In genomic region chr9:130634191-130634768, GRCh38 we compare ENCODE assay signal across 1 cellular context.
TF ChIP-seq lines count a peak whose summit lies in the region.

No MANE protein-coding gene starts in this region.

TF ChIP-seq in HepG2, 621 proteins besides CTCF, POLR2A, EP300 and RAD21:
- peak; percentile 53 for TF ChIP-seq AGO2 (optimal IDR thresholded peaks at IDR 0.05; ENCODE audit: low read depth, low read length)
- no peak for TF ChIP-seq GLMP (CRISPR knock-in tag; IDR thresholded peaks at IDR 0.05; ENCODE audit: borderline replicate concordance)
- no peak for TF ChIP-seq HNF4G (IDR thresholded peaks at IDR 0.05; ENCODE audit: borderline replicate concordance, low read depth, low read length)
- no peak for TF ChIP-seq HNF4G (CRISPR knock-in tag; IDR thresholded peaks at IDR 0.05; ENCODE audit: borderline replicate concordance, low read depth)
- TF ChIP-seq ZNF276 (CRISPR knock-in tag; IDR thresholded peaks at IDR 0.05; ENCODE audit: low read depth), result no peak
- no peak for TF ChIP-seq KDM5A (IDR thresholded peaks at IDR 0.05; ENCODE audit: borderline replicate concordance, low read length)
- TF ChIP-seq SPEN (CRISPR knock-in tag; IDR thresholded peaks at IDR 0.05; ENCODE audit: low read depth), result no peak
- no peak for TF ChIP-seq ZNF20 (CRISPR knock-in tag; IDR thresholded peaks at IDR 0.05)
- TF ChIP-seq ZBTB33 (CRISPR knock-in tag; IDR thresholded peaks at IDR 0.05), result no peak
- TF ChIP-seq ZNF367 (CRISPR knock-in tag; IDR thresholded peaks at IDR 0.05; ENCODE audit: borderline replicate concordance), result no peak
- TF ChIP-seq TRIM24 (CRISPR knock-in tag; IDR thresholded peaks at IDR 0.05), result no peak
- peak; percentile 16; the same call in 1 of the 2 replicates for TF ChIP-seq ZFP91 (CRISPR knock-in tag; IDR thresholded peaks at IDR 0.05; ENCODE audit: borderline replicate concordance)
- TF ChIP-seq GATAD1 (CRISPR knock-in tag; IDR thresholded peaks at IDR 0.05), result no peak
- TF ChIP-seq KDM2A (CRISPR knock-in tag; IDR thresholded peaks at IDR 0.05; ENCODE audit: borderline replicate concordance, low read depth), result no peak
- no peak for TF ChIP-seq TBP (CRISPR knock-in tag; IDR thresholded peaks at IDR 0.05)
- TF ChIP-seq ELF1 (CRISPR knock-in tag; IDR thresholded peaks at IDR 0.05), result no peak
